In genomic region chr10:112949128-112949823, GRCh38 we compare ENCODE assay signal across 8 cellular contexts.
DNase-seq lines count a peak whose midpoint lies in the region; ATAC-seq and TF ChIP-seq lines count a peak whose summit lies in the region.

No MANE protein-coding gene starts in this region.

- H3K36me3 Mint-ChIP-seq in nephron progenitor cell (ENCODE audit: low read depth): no peaks in the 10 kb centered on the region

- peak overlapping the region; percentile 93 for H3K4me3 Mint-ChIP-seq in nephron progenitor cell

- no peak overlapping the region for H2AFZ ChIP-seq in MM.1S (ENCODE audit: low read length)

- H3K27ac ChIP-seq in BLaER1 treated with 17β-estradiol and CSF1 and Interleukin-3, amounts not matched to agents 10 nM and 100 nM: peak overlapping the region in 10 of 11 experiments; percentile 35 to 99 (median 58); a peak in 17 of 22 replicates
- no peak overlapping the region for H3K27ac ChIP-seq in MM.1S (ENCODE audit: low read length)
- H3K27ac ChIP-seq in effector memory CD4-positive, alpha-beta T cell (ENCODE audit: insufficient read depth, low read length, poor library complexity, severe bottlenecking): no peak overlapping the region

- H3K9me2 ChIP-seq in MM.1S (replicated peaks; ENCODE audit: insufficient read depth, low read length): no peaks in the 10 kb centered on the region

- peaks cover 11 to 22% (median 15%) of the 10 kb centered on the region in 11 experiments; a peak in 21 of 22 replicates for H4K20me1 ChIP-seq in BLaER1 treated with 17β-estradiol and CSF1 and Interleukin-3, amounts not matched to agents 10 nM and 100 nM
- no peaks in the 10 kb centered on the region for H4K20me1 ChIP-seq in MM.1S (ENCODE audit: insufficient read depth, low read length)

- H3K27ac Mint-ChIP-seq in nephron progenitor cell: peak overlapping the region; percentile 8

- no peaks in the 10 kb centered on the region for H3K27me3 ChIP-seq in BLaER1 treated with 17β-estradiol and CSF1 and Interleukin-3, amounts not matched to agents 10 nM and 100 nM
- peaks cover 62% of the 10 kb centered on the region for H3K27me3 ChIP-seq in MM.1S (replicated peaks; ENCODE audit: insufficient read depth, low read length)
- no peaks in the 10 kb centered on the region for H3K27me3 ChIP-seq in effector memory CD4-positive, alpha-beta T cell (replicated peaks; ENCODE audit: control insufficient read depth, insufficient read depth, low read length, poor library complexity, severe bottlenecking)

- peaks cover 24 to 50% (median 27%) of the 10 kb centered on the region in 10 experiments for H3K4me1 ChIP-seq in BLaER1 treated with 17β-estradiol and CSF1 and Interleukin-3, amounts not matched to agents 10 nM and 100 nM
- H3K4me1 ChIP-seq in MM.1S (ENCODE audit: low read length): no peaks in the 10 kb centered on the region
- H3K4me1 ChIP-seq in effector memory CD4-positive, alpha-beta T cell (ENCODE audit: control insufficient read depth, insufficient read depth, low read length, poor library complexity, severe bottlenecking): peaks cover 21% of the 10 kb centered on the region

- no peak for DNase-seq in MM.1S
- DNase-seq in effector memory CD4-positive, alpha-beta T cell: no peak
- no peak for DNase-seq in nephron progenitor cell
- no peak for DNase-seq in superior temporal gyrus (ENCODE audit: extremely low spot score)
- no peak for DNase-seq in amniotic stem cell (lab: John Stamatoyannopoulos, UW)

- no peaks in the 10 kb centered on the region for H3F3A ChIP-seq in MM.1S (ENCODE audit: insufficient read depth, low read length)

- H3K4me3 ChIP-seq in BLaER1 treated with 17β-estradiol and CSF1 and Interleukin-3, amounts not matched to agents 10 nM and 100 nM: peak overlapping the region; percentile 49 to 96 (median 92)
- H3K4me3 ChIP-seq in MM.1S (ENCODE audit: low read length): no peak overlapping the region
- peak overlapping the region; percentile 64 for H3K4me3 ChIP-seq in effector memory CD4-positive, alpha-beta T cell (ENCODE audit: insufficient read depth, low read depth, low read length, poor library complexity, severe bottlenecking)

- no peaks in the 10 kb centered on the region for H3K9me3 ChIP-seq in BLaER1 treated with 17β-estradiol and CSF1 and Interleukin-3, amounts not matched to agents 10 nM and 100 nM (replicated peaks in 1 of 11)
- H3K9me3 ChIP-seq in MM.1S (replicated peaks; ENCODE audit: insufficient read depth, low read length): no peaks in the 10 kb centered on the region
- no peaks in the 10 kb centered on the region for H3K9me3 ChIP-seq in effector memory CD4-positive, alpha-beta T cell (ENCODE audit: control insufficient read depth, low read length)

- H3K27me3 Mint-ChIP-seq in nephron progenitor cell (ENCODE audit: low read depth, poor library complexity): peaks cover 11% of the 10 kb centered on the region

- peaks cover 35% of the 10 kb centered on the region for H3K4me1 Mint-ChIP-seq in nephron progenitor cell

- TF ChIP-seq CTCF in MM.1S (IDR thresholded peaks at IDR 0.05; ENCODE audit: low read length) (no peak), nephron progenitor cell (IDR thresholded peaks at IDR 0.05) (no peak)

- no peaks in the 10 kb centered on the region for H3K79me2 ChIP-seq in MM.1S (ENCODE audit: low read length)

- no peaks in the 10 kb centered on the region for H3K9me3 Mint-ChIP-seq in nephron progenitor cell

- peak overlapping the region; percentile 40 to 96 (median 67); a peak in 20 of 22 replicates for H3K9ac ChIP-seq in BLaER1 treated with 17β-estradiol and CSF1 and Interleukin-3, amounts not matched to agents 10 nM and 100 nM
- H3K9ac ChIP-seq in MM.1S (ENCODE audit: low read length): no peak overlapping the region

- peak overlapping the region; percentile 70 to 94 (median 83) for H3K4me2 ChIP-seq in BLaER1 treated with 17β-estradiol and CSF1 and Interleukin-3, amounts not matched to agents 10 nM and 100 nM
- peak overlapping the region; percentile 47; the same call in 1 of the 2 replicates for H3K4me2 ChIP-seq in MM.1S (ENCODE audit: low read depth, low read length)

- H3K36me3 ChIP-seq in BLaER1 treated with 17β-estradiol and CSF1 and Interleukin-3, amounts not matched to agents 10 nM and 100 nM: peaks cover 0 to 10% (median 0%) of the 10 kb centered on the region in 11 experiments; a peak in 3 of 22 replicates
- no peaks in the 10 kb centered on the region for H3K36me3 ChIP-seq in MM.1S (replicated peaks; ENCODE audit: insufficient read depth, low read length)
- H3K36me3 ChIP-seq in effector memory CD4-positive, alpha-beta T cell (ENCODE audit: control insufficient read depth, insufficient read depth, low read length): no peaks in the 10 kb centered on the region

- ATAC-seq in GM21528 (IDR thresholded peaks at IDR 0.05; ENCODE audit: low FRiP score, unreplicated experiment): no peak
- no peak for ATAC-seq in HG03469 (IDR thresholded peaks at IDR 0.05; ENCODE audit: unreplicated experiment)

Comparison
In these comparisons a context has a peak if more than half of its experiments do, and no peak if none do; other contexts are left out.
1. H3K27ac ChIP-seq: peak in BLaER1 treated with 17β-estradiol and CSF1 and Interleukin-3, amounts not matched to agents 10 nM and 100 nM (10 of 11); none in MM.1S (single experiment) and effector memory CD4-positive, alpha-beta T cell (single experiment).